1 cellular context compared by ENCODE assay signal in the genomic region with DNA sequence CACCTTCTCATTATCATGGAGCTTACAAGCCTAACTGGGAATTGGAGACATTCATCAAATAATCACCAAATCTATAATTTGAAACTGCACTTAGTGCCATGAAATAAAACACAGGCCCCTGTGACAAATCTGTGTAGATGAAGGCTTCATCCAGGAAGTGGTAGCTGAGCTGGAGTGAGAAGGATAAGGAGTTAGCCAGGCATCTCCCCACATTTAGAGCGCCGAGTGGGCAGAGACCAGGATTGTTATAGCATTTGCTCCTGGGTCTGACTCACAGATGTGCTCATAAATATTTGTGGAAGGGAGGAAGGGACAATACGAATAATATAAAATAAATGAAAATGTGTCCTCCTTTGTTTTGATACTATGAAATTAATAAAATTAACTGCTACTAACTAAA.
TF ChIP-seq lines count a peak whose summit lies in the region.

No MANE protein-coding gene starts in this region.

TF ChIP-seq in A549, 52 proteins besides CTCF, POLR2A, EP300 and RAD21:
- TF ChIP-seq MAFK (IDR thresholded peaks at IDR 0.05; ENCODE audit: partially characterized antibody), result no peak
- no peak for TF ChIP-seq SMC3 (IDR thresholded peaks at IDR 0.05)
- TF ChIP-seq NFE2L2 (conservative IDR thresholded peaks at IDR 0.05; ENCODE audit: low read length), result no peak
- no peak for TF ChIP-seq TP53 (CRISPR knock-in tag; IDR thresholded peaks at IDR 0.05)
- TF ChIP-seq, protein P1, sequence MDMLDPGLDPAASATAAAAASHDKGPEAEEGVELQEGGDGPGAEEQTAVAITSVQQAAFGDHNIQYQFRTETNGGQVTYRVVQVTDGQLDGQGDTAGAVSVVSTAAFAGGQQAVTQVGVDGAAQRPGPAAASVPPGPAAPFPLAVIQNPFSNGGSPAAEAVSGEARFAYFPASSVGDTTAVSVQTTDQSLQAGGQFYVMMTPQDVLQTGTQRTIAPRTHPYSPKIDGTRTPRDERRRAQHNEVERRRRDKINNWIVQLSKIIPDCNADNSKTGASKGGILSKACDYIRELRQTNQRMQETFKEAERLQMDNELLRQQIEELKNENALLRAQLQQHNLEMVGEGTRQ (IDR thresholded peaks at IDR 0.05), result no peak
- TF ChIP-seq HOXA7 (CRISPR knock-in tag; IDR thresholded peaks at IDR 0.05), result no peak
- no peak for TF ChIP-seq EHMT2 (IDR thresholded peaks at IDR 0.05; ENCODE audit: low read depth)
- no peak for TF ChIP-seq HOXB13 (CRISPR knock-in tag; IDR thresholded peaks at IDR 0.05; ENCODE audit: low read depth)
- no peak for TF ChIP-seq FOSB (CRISPR knock-in tag; IDR thresholded peaks at IDR 0.05)
- TF ChIP-seq PHF8 (IDR thresholded peaks at IDR 0.05; ENCODE audit: borderline replicate concordance, low read depth), result no peak
- TF ChIP-seq JUN (IDR thresholded peaks at IDR 0.05), result no peak
- TF ChIP-seq RARB (CRISPR knock-in tag; IDR thresholded peaks at IDR 0.05), result no peak
- TF ChIP-seq HEYL (CRISPR knock-in tag; IDR thresholded peaks at IDR 0.05), result no peak
- no peak for TF ChIP-seq GATA3 (IDR thresholded peaks at IDR 0.05; ENCODE audit: borderline replicate concordance)
- TF ChIP-seq, protein P2, sequence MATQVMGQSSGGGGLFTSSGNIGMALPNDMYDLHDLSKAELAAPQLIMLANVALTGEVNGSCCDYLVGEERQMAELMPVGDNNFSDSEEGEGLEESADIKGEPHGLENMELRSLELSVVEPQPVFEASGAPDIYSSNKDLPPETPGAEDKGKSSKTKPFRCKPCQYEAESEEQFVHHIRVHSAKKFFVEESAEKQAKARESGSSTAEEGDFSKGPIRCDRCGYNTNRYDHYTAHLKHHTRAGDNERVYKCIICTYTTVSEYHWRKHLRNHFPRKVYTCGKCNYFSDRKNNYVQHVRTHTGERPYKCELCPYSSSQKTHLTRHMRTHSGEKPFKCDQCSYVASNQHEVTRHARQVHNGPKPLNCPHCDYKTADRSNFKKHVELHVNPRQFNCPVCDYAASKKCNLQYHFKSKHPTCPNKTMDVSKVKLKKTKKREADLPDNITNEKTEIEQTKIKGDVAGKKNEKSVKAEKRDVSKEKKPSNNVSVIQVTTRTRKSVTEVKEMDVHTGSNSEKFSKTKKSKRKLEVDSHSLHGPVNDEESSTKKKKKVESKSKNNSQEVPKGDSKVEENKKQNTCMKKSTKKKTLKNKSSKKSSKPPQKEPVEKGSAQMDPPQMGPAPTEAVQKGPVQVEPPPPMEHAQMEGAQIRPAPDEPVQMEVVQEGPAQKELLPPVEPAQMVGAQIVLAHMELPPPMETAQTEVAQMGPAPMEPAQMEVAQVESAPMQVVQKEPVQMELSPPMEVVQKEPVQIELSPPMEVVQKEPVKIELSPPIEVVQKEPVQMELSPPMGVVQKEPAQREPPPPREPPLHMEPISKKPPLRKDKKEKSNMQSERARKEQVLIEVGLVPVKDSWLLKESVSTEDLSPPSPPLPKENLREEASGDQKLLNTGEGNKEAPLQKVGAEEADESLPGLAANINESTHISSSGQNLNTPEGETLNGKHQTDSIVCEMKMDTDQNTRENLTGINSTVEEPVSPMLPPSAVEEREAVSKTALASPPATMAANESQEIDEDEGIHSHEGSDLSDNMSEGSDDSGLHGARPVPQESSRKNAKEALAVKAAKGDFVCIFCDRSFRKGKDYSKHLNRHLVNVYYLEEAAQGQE (IDR thresholded peaks at IDR 0.05), result no peak
TF ChIP-seq in A549: peak in this region for 0.
